Comparison of ENCODE assay signal across 9 cellular contexts in genomic region chr4:124833831-124834505, GRCh38.
"Had no signal": no experiment of that assay in that cellular context is flagged by ENCODE, and none has a peak within 500 bp of the region (broad histone marks: within the 10 kb centered on the region; RNA-seq: fewer than 3 reads in every experiment).

No MANE protein-coding gene starts in this region.

- H3K4me1 Mint-ChIP-seq: IgD-negative memory B cell had no signal

- H3K36me3 ChIP-seq: HAP-1 had no signal

- H3K4me3 ChIP-seq: GM23248, HAP-1 had no signal

- H3K27me3 Mint-ChIP-seq: IgD-negative memory B cell had no signal

- H3K27ac Mint-ChIP-seq: HFFc6, IgD-negative memory B cell had no signal

- H3K36me3 Mint-ChIP-seq: IgD-negative memory B cell had no signal

- DNase-seq: GM23248, GOT3, H7, HFFc6 had no signal

- ATAC-seq: HCT116, HepG2 had no signal

- H3K4me3 Mint-ChIP-seq: HFFc6, IgD-negative memory B cell had no signal

- H3K27ac ChIP-seq: GM23248, HL-60 had no signal
